ENCODE assay signal across 20 cellular contexts in genomic region chr13:66159526-66159925, GRCh38.
DNase-seq lines count a peak whose midpoint lies in the region; ATAC-seq and TF ChIP-seq lines count a peak whose summit lies in the region.
"Had no signal": no experiment of that assay in that cellular context is flagged by ENCODE, and none has a peak within 500 bp of the region (broad histone marks: within the 10 kb centered on the region; RNA-seq: fewer than 3 reads in every experiment).

No MANE protein-coding gene starts in this region.

- DNase-seq in naive B cell (no peak), immature natural killer cell (no peak), foreskin fibroblast (no peak), NCI-H2227 (lab: John Stamatoyannopoulos, UW; ENCODE audit: unreplicated experiment) (no peak)
- DNase-seq: activated naive CD4-positive, alpha-beta T cell treated with anti-CD3 and anti-CD28 coated beads, Interleukin-2, amount 50 U/mL, for 16 hours; AML-193; DMS53; heart right ventricle; left colon; naive thymus-derived CD8-positive, alpha-beta T cell; NK-92 treated with Interleukin-12 subunit alpha and Interleukin-12 subunit beta, amount 100 ng/mL, for 24 hours; right cardiac atrium; stimulated activated CD4-positive, alpha-beta T cell treated with anti-CD3 and anti-CD28 coated beads, Interleukin-4, amount 100 ng/mL, for 4 hours; stimulated activated naive CD8-positive, alpha-beta T cell treated with anti-CD3 and anti-CD28 coated beads, Interleukin-15, Interleukin-2, amounts not matched to agents 100 U/mL and 50 U/mL, for 24 hours had no signal

- no peak for TF ChIP-seq CTCF in foreskin fibroblast (IDR thresholded peaks at IDR 0.05; ENCODE audit: low read depth, low read length)

- H3K4me3 ChIP-seq in foreskin fibroblast (ENCODE audit: low read depth in 1 of 2, low read length in 2 of 2): no peak overlapping the region
- H3K4me3 ChIP-seq: cardiac muscle cell, heart right ventricle, SJSA1 had no signal

- ATAC-seq in GM18909 (IDR thresholded peaks at IDR 0.05; ENCODE audit: poor library complexity, unreplicated experiment) (peak; percentile 75), HG02571 (IDR thresholded peaks at IDR 0.05; ENCODE audit: unreplicated experiment) (peak; percentile 66), HG03571 (IDR thresholded peaks at IDR 0.05; ENCODE audit: unreplicated experiment) (peak; percentile 62), naive B cell (ENCODE audit: low read depth in 2 of 2) (peak; percentile 18 to 61), HG03039 (IDR thresholded peaks at IDR 0.05; ENCODE audit: unreplicated experiment) (no peak)
- ATAC-seq: heart right ventricle; left colon; naive thymus-derived CD8-positive, alpha-beta T cell; right cardiac atrium; stimulated activated naive CD8-positive, alpha-beta T cell treated with anti-CD3 and anti-CD28 coated beads, Interleukin-15, Interleukin-2, amounts not matched to agents 100 U/mL and 50 U/mL, for 24 hours had no signal

- H3K4me1 Mint-ChIP-seq in naive B cell: peaks cover 0 to 6% (median 5%) of the 10 kb centered on the region in 3 donors
- H3K4me1 Mint-ChIP-seq in immature natural killer cell: peaks cover 55 to 87% of the 10 kb centered on the region in 2 donors

- no peaks in the 10 kb centered on the region for H3K27me3 Mint-ChIP-seq in naive B cell
- peaks cover 0 to 3% (median 2%) of the 10 kb centered on the region in 3 donors for H3K27me3 Mint-ChIP-seq in immature natural killer cell (ENCODE audit: low read depth in 3 of 3)
- H3K27me3 Mint-ChIP-seq: naive thymus-derived CD8-positive, alpha-beta T cell had no signal

- H3K9me3 Mint-ChIP-seq in naive B cell (no peaks in the 10 kb centered on the region), immature natural killer cell (no peaks in the 10 kb centered on the region)
- H3K9me3 Mint-ChIP-seq: naive thymus-derived CD8-positive, alpha-beta T cell had no signal

- H3K27ac Mint-ChIP-seq in naive B cell (no peak overlapping the region), immature natural killer cell (no peak overlapping the region)
- H3K27ac Mint-ChIP-seq: naive thymus-derived CD8-positive, alpha-beta T cell had no signal

- H3K36me3 Mint-ChIP-seq in naive B cell (no peaks in the 10 kb centered on the region), immature natural killer cell (peaks cover 0 to 13% (median 0%) of the 10 kb centered on the region in 3 donors)
- H3K36me3 Mint-ChIP-seq: naive thymus-derived CD8-positive, alpha-beta T cell had no signal

- H3K4me3 Mint-ChIP-seq in naive B cell: no peak overlapping the region
- H3K4me3 Mint-ChIP-seq in immature natural killer cell: no peak overlapping the region
- H3K4me3 Mint-ChIP-seq: naive thymus-derived CD8-positive, alpha-beta T cell had no signal
